Comparison of ENCODE assay signal across 19 cellular contexts in the genomic region with DNA sequence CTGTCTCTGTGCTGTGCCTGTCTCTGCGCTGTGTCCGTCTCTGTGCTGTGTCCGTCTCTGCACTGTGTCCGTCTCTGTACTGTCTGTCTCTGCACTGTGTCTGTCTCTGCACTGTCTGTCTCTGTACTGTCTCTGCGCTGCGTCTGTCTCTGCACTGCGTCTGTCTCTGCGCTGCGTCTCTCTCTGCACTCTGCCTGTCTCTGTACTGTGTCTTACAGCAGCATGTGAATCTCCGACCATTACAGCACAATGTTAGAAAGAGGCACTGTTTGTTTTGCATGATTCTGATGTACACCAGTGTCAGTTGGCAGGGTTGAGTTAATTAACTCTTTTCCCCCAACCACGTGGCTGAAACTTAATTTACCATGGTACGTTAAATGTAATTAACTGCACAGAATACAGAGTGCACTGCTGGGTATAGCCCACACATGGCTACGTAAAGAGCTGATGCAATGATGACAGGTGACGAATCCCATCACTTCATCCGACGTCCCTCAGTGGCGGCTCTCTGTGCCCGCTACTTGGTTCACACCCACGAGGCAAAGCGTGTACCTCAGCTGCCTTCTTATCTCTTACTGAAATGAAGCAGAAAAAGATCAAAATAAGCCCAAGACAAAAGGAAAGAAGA.
DNase-seq lines count a peak whose midpoint lies in the region; TF ChIP-seq lines count a peak whose summit lies in the region.
"Had no signal": no experiment of that assay in that cellular context is flagged by ENCODE, and none has a peak within 500 bp of the region (broad histone marks: within the 10 kb centered on the region; RNA-seq: fewer than 3 reads in every experiment).

No MANE protein-coding gene starts in this region.

- no peaks in the 10 kb centered on the region for H3F3A ChIP-seq in PC-9 (ENCODE audit: insufficient read depth, low read depth)

- in situ Hi-C loops in KBM-7 (cut with MboI; ENCODE audit: low pct_unique_long_range_greater_than_20kb, low sequenced_read_pairs): no loop called here

- H4K91ac ChIP-seq in trophoblast cell (ENCODE audit: low read depth, low read length): no peak overlapping the region

- no peaks in the 10 kb centered on the region for H4K20me1 ChIP-seq in PC-9 (ENCODE audit: insufficient read depth)

- peak overlapping the region; percentile 1 for H3K23ac ChIP-seq in trophoblast cell (ENCODE audit: low read length)

- peak; percentile 19 for DNase-seq in KBM-7
- peak; percentile 99 for DNase-seq in SK-N-DZ (ENCODE audit: low spot score)
- peak; percentile 5 for DNase-seq in foreskin melanocyte
- DNase-seq in trophoblast cell: no peak
- DNase-seq in GM10266 (ENCODE audit: extremely low spot score): no peak
- no peak for DNase-seq in NCI-H526 (lab: John Stamatoyannopoulos, UW)
- no peak for DNase-seq in PC-9
- DNase-seq: AML-193, DMS79, Karpas-422, NCI-H1092 treated with DMSO at 0.1 percent for 48 hours, NCI-H146, NCI-H2081 treated with DMSO at 0.1 percent for 48 hours, NCI-H446 treated with DMSO at 0.1 percent for 48 hours, NCI-H774, SW 1271, T-helper 2 cell had no signal

- H2BK12ac ChIP-seq in trophoblast cell (ENCODE audit: low read length): no peak overlapping the region

- H3K79me1 ChIP-seq in trophoblast cell (ENCODE audit: low read length): no peaks in the 10 kb centered on the region

- TF ChIP-seq CTCF in GM10266 (IDR thresholded peaks at IDR 0.05; ENCODE audit: control insufficient read depth, insufficient read depth, low read depth, missing control alignments): no peak
- no peak for TF ChIP-seq CTCF in PC-9 (conservative IDR thresholded peaks at IDR 0.05)

- BruUV-seq in PC-9 (replicated peaks; lab: Mats Ljungman, UMichigan): no TSS peak

- H2BK5ac ChIP-seq in trophoblast cell (ENCODE audit: low read depth, low read length, poor library complexity): no peak overlapping the region

- H2AFZ ChIP-seq in trophoblast cell (ENCODE audit: insufficient read depth, low read length, poor library complexity) (no peak overlapping the region), PC-9 (no peak overlapping the region)
- H2AFZ ChIP-seq: GM23338 had no signal

- H3K9me2 ChIP-seq in PC-9 (ENCODE audit: insufficient read depth): no peaks in the 10 kb centered on the region

- H3K9ac ChIP-seq in trophoblast cell (ENCODE audit: low read length): no peak overlapping the region

- H3K9me3 ChIP-seq in trophoblast cell (ENCODE audit: insufficient read depth, low read depth, low read length) (peaks cover 15% of the 10 kb centered on the region), PC-9 (ENCODE audit: insufficient read depth, low read depth) (no peaks in the 10 kb centered on the region)

- H3K27ac ChIP-seq in trophoblast cell (ENCODE audit: low read depth, low read length) (no peak overlapping the region), PC-9 (no peak overlapping the region)
- H3K27ac ChIP-seq: RWPE1 had no signal

- intact Hi-C loops in PC-9 (cut with micrococcal nuclease; ENCODE audit: unreplicated experiment): no loop called here

- no peak overlapping the region for H2BK120ac ChIP-seq in trophoblast cell (ENCODE audit: insufficient read depth, low read length, poor library complexity)

- H2AK5ac ChIP-seq in trophoblast cell (ENCODE audit: low read length): no peak overlapping the region

- no peak overlapping the region for H3K4ac ChIP-seq in trophoblast cell (ENCODE audit: low read depth, low read length)

- H3K4me1 ChIP-seq in trophoblast cell (ENCODE audit: control insufficient read depth in 1 of 2, insufficient read depth in 2 of 2, low read length in 2 of 2) (no peaks in the 10 kb centered on the region), PC-9 (replicated peaks; ENCODE audit: insufficient read depth) (no peaks in the 10 kb centered on the region)

- H3K79me2 ChIP-seq in trophoblast cell (ENCODE audit: control insufficient read depth, insufficient read depth, low read length, poor library complexity) (no peaks in the 10 kb centered on the region), PC-9 (ENCODE audit: low read depth) (no peaks in the 10 kb centered on the region)

- H4K8ac ChIP-seq in trophoblast cell (ENCODE audit: low read depth, low read length): no peak overlapping the region

- no peak overlapping the region for H3K14ac ChIP-seq in trophoblast cell (ENCODE audit: low read length)

- no peak overlapping the region for H3K18ac ChIP-seq in trophoblast cell (ENCODE audit: low read length)

- CTCF ChIA-PET in PC-9 (lab: Charles Lee): no interaction called here

- no peaks in the 10 kb centered on the region for H3K27me3 ChIP-seq in trophoblast cell (ENCODE audit: insufficient read depth, low read length)
- peaks cover 55% of the 10 kb centered on the region for H3K27me3 ChIP-seq in PC-9 (ENCODE audit: insufficient read depth, low read depth)

- H4K12ac ChIP-seq in trophoblast cell (ENCODE audit: low read depth, low read length): no peak overlapping the region

- H3K36me3 ChIP-seq in trophoblast cell (ENCODE audit: control insufficient read depth in 1 of 2, insufficient read depth in 2 of 2, low read length in 2 of 2) (no peaks in the 10 kb centered on the region), PC-9 (ENCODE audit: low read depth) (no peaks in the 10 kb centered on the region)

- no CpG with 5 or more reads among the region's 20 CpGs for WGBS in trophoblast cell (ENCODE audit: extremely low coverage, insufficient coverage, insufficient read length)

- H3K4me2 ChIP-seq in trophoblast cell (ENCODE audit: low read length): no peak overlapping the region
- no peak overlapping the region for H3K4me2 ChIP-seq in PC-9
- H3K4me2 ChIP-seq: GM23338 had no signal

- POLR2A ChIA-PET in PC-9 (lab: Charles Lee; ENCODE audit: unreplicated experiment): no interaction called here

- H3K4me3 ChIP-seq in trophoblast cell (ENCODE audit: low read depth, low read length) (peak overlapping the region; percentile 39), PC-9 (no peak overlapping the region)
- H3K4me3 ChIP-seq: GM23338 had no signal

Comparison
In these comparisons a context has a peak if more than half of its experiments do, and no peak if none do; other contexts are left out.
1. DNase-seq: peak in KBM-7 (single experiment), SK-N-DZ (single experiment) and foreskin melanocyte (single experiment); none in trophoblast cell (0 of 2), GM10266 (single experiment), NCI-H526 (0 of 2) and PC-9 (0 of 2).